ENCODE assay signal across 7 cellular contexts in the genomic region with DNA sequence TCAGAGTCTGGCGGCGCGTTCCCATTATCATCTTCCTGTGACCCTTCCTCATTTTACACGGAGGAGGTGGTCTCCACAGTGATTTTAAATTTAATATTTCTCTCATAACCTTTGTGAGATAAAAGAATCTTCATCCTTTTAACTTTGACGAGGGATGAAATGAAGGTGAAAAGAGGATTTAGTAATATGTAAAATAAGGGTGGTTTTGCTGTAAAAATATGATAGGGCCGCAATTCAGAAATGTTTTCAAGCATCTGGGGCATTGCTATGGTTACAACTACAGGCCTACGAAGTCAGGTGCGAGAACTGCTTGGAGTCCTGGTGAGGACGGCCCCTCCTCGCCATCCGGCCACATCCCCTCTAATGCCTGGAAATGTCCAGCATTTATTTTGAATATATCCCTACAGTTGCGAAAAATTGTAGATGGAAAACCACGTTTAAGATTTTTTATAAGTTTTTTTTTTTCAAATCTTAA. TPM values are rescaled to one million over a fixed set of nuclear protein-coding genes. Genes with fewer than 3 reads are reported as not detected.
DNase-seq lines count a peak whose midpoint lies in the region; ATAC-seq and TF ChIP-seq lines count a peak whose summit lies in the region.

No MANE protein-coding gene starts in this region.

- DNase-seq in GM20000 (ENCODE audit: low spot score) (peak; percentile 32), SHP77 (lab: John Stamatoyannopoulos, UW) (peak; percentile 24 to 28), endothelial cell (ENCODE audit: low spot score) (no peak), globus pallidus (ENCODE audit: low spot score) (no peak)

- no peaks in the 10 kb centered on the region for H3F3A ChIP-seq in neural cell (ENCODE audit: insufficient read depth, low read length, poor library complexity, severe bottlenecking)

- H3K4me3 ChIP-seq in neural cell (ENCODE audit: low read length): peak overlapping the region; percentile 95

- H3K9me3 Mint-ChIP-seq in endothelial cell (ENCODE audit: unreplicated experiment): no peaks in the 10 kb centered on the region

- H3K36me3 Mint-ChIP-seq in endothelial cell (ENCODE audit: low read depth, unreplicated experiment): peaks cover 6% of the 10 kb centered on the region

- no peak for TF ChIP-seq CTCF in GM20000 (IDR thresholded peaks at IDR 0.05; ENCODE audit: extremely low read depth, missing control alignments)
- TF ChIP-seq CTCF in endothelial cell (IDR thresholded peaks at IDR 0.05; ENCODE audit: unreplicated experiment): no peak
- TF ChIP-seq CTCF in neural cell (IDR thresholded peaks at IDR 0.05; ENCODE audit: poor library complexity, severe bottlenecking): no peak

- peak overlapping the region; percentile 86 for H2AFZ ChIP-seq in neural cell (ENCODE audit: low read depth, low read length)

- H3K9me3 ChIP-seq in neural cell (ENCODE audit: low read length): no peaks in the 10 kb centered on the region

- peaks cover 6% of the 10 kb centered on the region for H3K4me1 Mint-ChIP-seq in endothelial cell (ENCODE audit: unreplicated experiment)

- H3K79me2 ChIP-seq in neural cell (replicated peaks; ENCODE audit: insufficient read depth, low read length): peaks cover 38% of the 10 kb centered on the region

- H3K9me2 ChIP-seq in neural cell (ENCODE audit: insufficient read depth, low read length): no peaks in the 10 kb centered on the region

- no peak for TF ChIP-seq RAD21 in neural cell (conservative IDR thresholded peaks at IDR 0.05)

- TF ChIP-seq EP300 in neural cell (conservative IDR thresholded peaks at IDR 0.05; ENCODE audit: poor library complexity, severe bottlenecking): no peak

- H3K27ac ChIP-seq in neural cell (ENCODE audit: low read length): peak overlapping the region; percentile 93

- peak overlapping the region; percentile 96 for H3K9ac ChIP-seq in neural cell (ENCODE audit: low read length)

- peak overlapping the region; percentile 97 for H3K27ac Mint-ChIP-seq in endothelial cell (ENCODE audit: unreplicated experiment)

- no peaks in the 10 kb centered on the region for H3K27me3 ChIP-seq in neural cell (ENCODE audit: insufficient read depth, low read depth, low read length)

- H3K4me2 ChIP-seq in neural cell (ENCODE audit: low read length): peak overlapping the region; percentile 94

- peak overlapping the region; percentile 100 for H3K4me3 Mint-ChIP-seq in endothelial cell (ENCODE audit: unreplicated experiment)

- no peaks in the 10 kb centered on the region for H4K20me1 ChIP-seq in neural cell (ENCODE audit: insufficient read depth)

- ATAC-seq in HG03039 (IDR thresholded peaks at IDR 0.05; ENCODE audit: unreplicated experiment) (no peak), GM21529 (IDR thresholded peaks at IDR 0.05; ENCODE audit: unreplicated experiment) (no peak)

- H3K36me3 ChIP-seq in neural cell (ENCODE audit: insufficient read depth, low read length): no peaks in the 10 kb centered on the region

- peaks cover 9% of the 10 kb centered on the region for H3K27me3 Mint-ChIP-seq in endothelial cell (ENCODE audit: unreplicated experiment)

TF ChIP-seq in neural cell, 6 proteins besides CTCF, POLR2A, EP300 and RAD21:
- no peak for TF ChIP-seq SMC3 (conservative IDR thresholded peaks at IDR 0.05; ENCODE audit: poor library complexity)
- TF ChIP-seq EZH2 (IDR thresholded peaks at IDR 0.05; ENCODE audit: borderline replicate concordance, insufficient read depth, low read length, poor library complexity, severe bottlenecking): no peak
- TF ChIP-seq MXI1 (conservative IDR thresholded peaks at IDR 0.05; ENCODE audit: poor library complexity, severe bottlenecking): no peak
- TF ChIP-seq TAF1 (IDR thresholded peaks at IDR 0.05; ENCODE audit: low read depth): no peak
- TF ChIP-seq POLR2AphosphoS5 (IDR thresholded peaks at IDR 0.05): no peak
- TF ChIP-seq, protein P1, sequence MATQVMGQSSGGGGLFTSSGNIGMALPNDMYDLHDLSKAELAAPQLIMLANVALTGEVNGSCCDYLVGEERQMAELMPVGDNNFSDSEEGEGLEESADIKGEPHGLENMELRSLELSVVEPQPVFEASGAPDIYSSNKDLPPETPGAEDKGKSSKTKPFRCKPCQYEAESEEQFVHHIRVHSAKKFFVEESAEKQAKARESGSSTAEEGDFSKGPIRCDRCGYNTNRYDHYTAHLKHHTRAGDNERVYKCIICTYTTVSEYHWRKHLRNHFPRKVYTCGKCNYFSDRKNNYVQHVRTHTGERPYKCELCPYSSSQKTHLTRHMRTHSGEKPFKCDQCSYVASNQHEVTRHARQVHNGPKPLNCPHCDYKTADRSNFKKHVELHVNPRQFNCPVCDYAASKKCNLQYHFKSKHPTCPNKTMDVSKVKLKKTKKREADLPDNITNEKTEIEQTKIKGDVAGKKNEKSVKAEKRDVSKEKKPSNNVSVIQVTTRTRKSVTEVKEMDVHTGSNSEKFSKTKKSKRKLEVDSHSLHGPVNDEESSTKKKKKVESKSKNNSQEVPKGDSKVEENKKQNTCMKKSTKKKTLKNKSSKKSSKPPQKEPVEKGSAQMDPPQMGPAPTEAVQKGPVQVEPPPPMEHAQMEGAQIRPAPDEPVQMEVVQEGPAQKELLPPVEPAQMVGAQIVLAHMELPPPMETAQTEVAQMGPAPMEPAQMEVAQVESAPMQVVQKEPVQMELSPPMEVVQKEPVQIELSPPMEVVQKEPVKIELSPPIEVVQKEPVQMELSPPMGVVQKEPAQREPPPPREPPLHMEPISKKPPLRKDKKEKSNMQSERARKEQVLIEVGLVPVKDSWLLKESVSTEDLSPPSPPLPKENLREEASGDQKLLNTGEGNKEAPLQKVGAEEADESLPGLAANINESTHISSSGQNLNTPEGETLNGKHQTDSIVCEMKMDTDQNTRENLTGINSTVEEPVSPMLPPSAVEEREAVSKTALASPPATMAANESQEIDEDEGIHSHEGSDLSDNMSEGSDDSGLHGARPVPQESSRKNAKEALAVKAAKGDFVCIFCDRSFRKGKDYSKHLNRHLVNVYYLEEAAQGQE (IDR thresholded peaks at IDR 0.05; ENCODE audit: borderline replicate concordance): no peak

RNA-seq across cellular contexts. Expression of a gene that starts 0.4 kb away (rescaled TPM):
- 15.0 TPM for total RNA-seq in endothelial cell (ENCODE audit: unreplicated experiment)
- polyA plus RNA-seq in neural cell: 33.2 and 33.7 TPM in 2 replicates
- 99.8 and 108 TPM in 2 replicates for polyA minus RNA-seq in neural cell

RNA-seq across cellular contexts. Expression of a gene that starts 53.4 kb away (rescaled TPM):
- 35.4 TPM for total RNA-seq in endothelial cell (ENCODE audit: unreplicated experiment)
- 41.9 and 46.1 TPM in 2 replicates for polyA plus RNA-seq in neural cell
- polyA minus RNA-seq in neural cell: 52.1 and 54.6 TPM in 2 replicates

RNA-seq across cellular contexts. Expression of a gene that starts 58.8 kb away (rescaled TPM):
- total RNA-seq in endothelial cell (ENCODE audit: unreplicated experiment): 0.87 TPM
- polyA plus RNA-seq in neural cell: 0.72 and 0.92 TPM in 2 replicates
- polyA minus RNA-seq in neural cell: 1.2 and 1.6 TPM in 2 replicates

Comparison
In these comparisons a context has a peak if more than half of its experiments do, and no peak if none do; other contexts are left out.
1. DNase-seq: peak in GM20000 (single experiment) and SHP77 (2 of 2); none in endothelial cell (single experiment) and globus pallidus (single experiment).